In the genomic region with DNA sequence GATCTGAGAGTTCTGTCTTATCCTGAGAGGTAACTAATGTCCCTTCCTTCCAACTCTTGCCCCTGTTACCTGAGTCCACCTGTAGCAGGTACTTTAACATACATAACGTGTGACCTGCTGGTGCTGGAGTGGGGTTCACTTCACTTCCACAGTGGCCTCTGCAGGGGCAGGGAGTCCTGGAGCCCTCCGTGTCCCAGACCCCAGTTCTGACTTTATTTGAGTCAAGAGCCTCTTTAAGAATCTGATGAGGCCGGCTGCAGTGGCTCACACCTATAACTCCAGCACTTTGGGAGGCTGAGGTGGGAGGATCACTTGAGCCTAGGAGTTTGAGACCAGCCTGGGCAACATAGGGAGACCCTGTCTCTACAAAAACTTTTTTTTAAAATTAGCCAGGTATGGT, we compare ENCODE assay signal across 10 cellular contexts.
"Had no signal": no experiment of that assay in that cellular context is flagged by ENCODE, and none has a peak within 500 bp of the region (broad histone marks: within the 10 kb centered on the region; RNA-seq: fewer than 3 reads in every experiment).

No MANE protein-coding gene starts in this region.

- H3K4me3 ChIP-seq: body of pancreas, neural progenitor cell, pancreas, transverse colon had no signal

- DNase-seq: activated effector memory CD4-positive, alpha-beta T cell treated with anti-CD3 and anti-CD28 coated beads, Interleukin-2, amount 50 U/mL, for 16 hours; activated T-cell treated with anti-CD3 and anti-CD28 coated beads, Interleukin-2, amount 50 U/mL, for 1 hour; amniotic stem cell; effector memory CD8-positive, alpha-beta T cell; left colon; small intestine; transverse colon had no signal

- H3K36me3 ChIP-seq: neural progenitor cell, pancreas, transverse colon had no signal

- H3K4me1 ChIP-seq: body of pancreas, neural progenitor cell, pancreas, transverse colon had no signal

- H3K27me3 ChIP-seq: body of pancreas, neural progenitor cell, pancreas, transverse colon had no signal

- H3K9me3 ChIP-seq: body of pancreas, pancreas, transverse colon had no signal
